Comparison of ENCODE assay signal across 9 cellular contexts in genomic region chr16:56657555-56658430, GRCh38.
DNase-seq lines count a peak whose midpoint lies in the region; ATAC-seq lines count a peak whose summit lies in the region.
"Had no signal": no experiment of that assay in that cellular context is flagged by ENCODE, and none has a peak within 500 bp of the region (broad histone marks: within the 10 kb centered on the region; RNA-seq: fewer than 3 reads in every experiment).

MT1F (plus strand) TSS chr16:56657959; CDS start chr16:56658059, 100 bp downstream.

- H3K27me3 ChIP-seq in endocrine pancreas (ENCODE audit: control insufficient read depth, insufficient read depth, low read length): no peaks in the 10 kb centered on the region

- H3K9me3 ChIP-seq in endocrine pancreas (ENCODE audit: control insufficient read depth, low read length): no peaks in the 10 kb centered on the region

- H3K4me3 ChIP-seq in endocrine pancreas (ENCODE audit: control insufficient read depth, insufficient read depth, low read length): peak within 1 kb of the TSS; percentile 79

- no peaks in the 10 kb centered on the region for H3K36me3 ChIP-seq in endocrine pancreas (ENCODE audit: control insufficient read depth, insufficient read depth, low read length)

- peak; percentile 68 to 73 for DNase-seq in NCI-H524 (lab: John Stamatoyannopoulos, UW)
- no peak for DNase-seq in NCI-H524 treated with DMSO at 0.1 percent for 48 hours (lab: John Stamatoyannopoulos, UW)
- peak; percentile 11 for DNase-seq in NCI-H748 treated with DMSO at 0.1 percent for 48 hours (lab: John Stamatoyannopoulos, UW)
- DNase-seq in activated CD8-positive, alpha-beta memory T cell treated with anti-CD3 and anti-CD28 coated beads, Interleukin-2, amount 50 U/mL, for 4 hours: peak; percentile 64
- peak; percentile 36 for DNase-seq in midbrain (lab: John Stamatoyannopoulos, UW)
- peak; percentile 60 to 69 for DNase-seq in stimulated activated CD8-positive, alpha-beta memory T cell treated with anti-CD3 and anti-CD28 coated beads, Interleukin-15, amount 100 ng/mL, for 48 hours (ENCODE audit: low read depth in 2 of 2)
- DNase-seq: DND-41 had no signal

- H3K9ac ChIP-seq in endocrine pancreas (ENCODE audit: control insufficient read depth, insufficient read depth, low read length): peak within 1 kb of the TSS; percentile 79

- ATAC-seq in GM18520 (IDR thresholded peaks at IDR 0.05; ENCODE audit: unreplicated experiment): no peak

- H3K4me1 ChIP-seq in endocrine pancreas (ENCODE audit: control insufficient read depth, insufficient read depth, low read length): no peaks in the 10 kb centered on the region
